In genomic region chr15:51341366-51342248, GRCh38 we compare ENCODE assay signal across 8 cellular contexts. TPM values are rescaled to one million over a fixed set of nuclear protein-coding genes. Genes with fewer than 3 reads are reported as not detected.
DNase-seq lines count a peak whose midpoint lies in the region; ATAC-seq and TF ChIP-seq lines count a peak whose summit lies in the region.

GLDN (plus strand) TSS chr15:51341655; CDS start chr15:51341685, 30 bp downstream.

- peaks cover 11% of the 10 kb centered on the region for H3K27me3 ChIP-seq in BJ (ENCODE audit: control insufficient read depth, insufficient read depth, low read length)
- peaks cover 57% of the 10 kb centered on the region for H3K27me3 ChIP-seq in foreskin keratinocyte
- no peaks in the 10 kb centered on the region for H3K27me3 ChIP-seq in CD4-positive, alpha-beta memory T cell (ENCODE audit: insufficient read depth, low read length)

- no peak within 1 kb of the TSS for H3K27ac Mint-ChIP-seq in nephron
- no peak within 1 kb of the TSS for H3K27ac Mint-ChIP-seq in CD4-positive, alpha-beta memory T cell

- H3K4me1 ChIP-seq in foreskin keratinocyte = no peaks in the 10 kb centered on the region
- no peaks in the 10 kb centered on the region for H3K4me1 ChIP-seq in CD4-positive, alpha-beta memory T cell (ENCODE audit: insufficient read depth, low read length)

- peak; percentile 60 for ATAC-seq in foreskin keratinocyte
- ATAC-seq in HG02981 (IDR thresholded peaks at IDR 0.05; ENCODE audit: unreplicated experiment) = no peak

- H3K4me3 ChIP-seq in BJ (ENCODE audit: low read depth, low read length) = peak within 1 kb of the TSS; percentile 23
- H3K4me3 ChIP-seq in CD4-positive, alpha-beta memory T cell (ENCODE audit: low read length in 2 of 2) = no peak within 1 kb of the TSS

- TF ChIP-seq CTCF in BJ (IDR thresholded peaks at IDR 0.05; ENCODE audit: insufficient read depth, low read depth, low read length) = no peak
- TF ChIP-seq CTCF in foreskin keratinocyte (conservative IDR thresholded peaks at IDR 0.05) = no peak
- no peak for TF ChIP-seq CTCF in nephron (IDR thresholded peaks at IDR 0.05; ENCODE audit: unreplicated experiment in 3 of 3)
- TF ChIP-seq CTCF in GM20000 (IDR thresholded peaks at IDR 0.05; ENCODE audit: extremely low read depth, missing control alignments) = no peak

- no peaks in the 10 kb centered on the region for H3K36me3 ChIP-seq in BJ (ENCODE audit: control insufficient read depth, insufficient read depth, low read length)
- no peaks in the 10 kb centered on the region for H3K36me3 ChIP-seq in CD4-positive, alpha-beta memory T cell (ENCODE audit: insufficient read depth, low read length)

- H3K4me3 Mint-ChIP-seq in nephron = peak within 1 kb of the TSS; percentile 39 to 71 (median 64)
- H3K4me3 Mint-ChIP-seq in CD4-positive, alpha-beta memory T cell = peak within 1 kb of the TSS in 1 of 8 donors; percentile 23

- H3K27me3 Mint-ChIP-seq in nephron (ENCODE audit: low read depth) = peaks cover 69% of the 10 kb centered on the region
- peaks cover 4 to 7% of the 10 kb centered on the region in 2 donors for H3K27me3 Mint-ChIP-seq in CD4-positive, alpha-beta memory T cell

- intact Hi-C loops in CD4-positive, alpha-beta memory T cell (cut with micrococcal nuclease) = no loop called here

- H3K9me3 Mint-ChIP-seq in nephron = no peaks in the 10 kb centered on the region
- H3K9me3 Mint-ChIP-seq in CD4-positive, alpha-beta memory T cell = peaks cover 0 to 2% (median 0%) of the 10 kb centered on the region in 8 donors

- no peak for DNase-seq in BJ (ENCODE audit: low read depth)
- DNase-seq in NCI-H526 (lab: John Stamatoyannopoulos, UW) = peak; percentile 21 to 75
- DNase-seq in foreskin keratinocyte = no peak
- DNase-seq in CD4-positive, alpha-beta memory T cell = no peak
- DNase-seq in activated CD4-positive, CD25-positive, alpha-beta regulatory T cell treated with anti-CD3 and anti-CD28 coated beads, Interleukin-2, amount 50 U/mL, for 72 hours = no peak
- DNase-seq in GM20000 (ENCODE audit: low spot score) = no peak

- no peaks in the 10 kb centered on the region for H3K4me1 Mint-ChIP-seq in nephron
- no peaks in the 10 kb centered on the region for H3K4me1 Mint-ChIP-seq in CD4-positive, alpha-beta memory T cell

- no peaks in the 10 kb centered on the region for H3K9me3 ChIP-seq in CD4-positive, alpha-beta memory T cell (ENCODE audit: control insufficient read depth in 1 of 2, low read length in 2 of 2)

- POLR2A ChIA-PET in BJ (lab: Charles Lee) = no interaction called here
- POLR2A ChIA-PET in CD4-positive, alpha-beta memory T cell (lab: Charles Lee; ENCODE audit: partially characterized antibody) = no interaction called here

- H3K36me3 Mint-ChIP-seq in nephron (ENCODE audit: low read depth) = no peaks in the 10 kb centered on the region
- no peaks in the 10 kb centered on the region for H3K36me3 Mint-ChIP-seq in CD4-positive, alpha-beta memory T cell

- CTCF ChIA-PET in BJ (lab: Yijun Ruan, JAX) = interaction anchor here (1.0 kb wide), 1 partner anchor 39 kb away, joined by 3 read pairs; no protein-coding TSS in a partner anchor
- CTCF ChIA-PET in CD4-positive, alpha-beta memory T cell (lab: Charles Lee; ENCODE audit: partially characterized antibody) = no interaction called here

- H3K27ac ChIP-seq in foreskin keratinocyte = no peak within 1 kb of the TSS
- H3K27ac ChIP-seq in CD4-positive, alpha-beta memory T cell (ENCODE audit: low read depth, low read length) = no peak within 1 kb of the TSS

RNA-seq across cellular contexts. Expression of gene GLDN, which starts in this region (rescaled TPM):
- 0.21 and 0.37 TPM in 2 replicates for polyA plus RNA-seq in BJ (2011; rRNA removed)
- 0.43 and 0.46 TPM in 2 replicates for polyA minus RNA-seq in BJ (2011; rRNA and poly(A)+ RNA removed)
- total RNA-seq in foreskin keratinocyte = not detected in 2 replicates
- not detected in 2 replicates for polyA plus RNA-seq in foreskin keratinocyte
- not detected for total RNA-seq in CD4-positive, alpha-beta memory T cell
- not detected for polyA plus RNA-seq in CD4-positive, alpha-beta memory T cell

Comparison
In these comparisons a context has a peak if more than half of its experiments do, and no peak if none do; other contexts are left out.
1. Peak in ATAC-seq in foreskin keratinocyte; RNA of the gene not detected or under 1 TPM.
2. DNase-seq: peak in NCI-H526 (2 of 2); none in BJ (single experiment), foreskin keratinocyte (0 of 2), CD4-positive, alpha-beta memory T cell (0 of 5), activated CD4-positive, CD25-positive, alpha-beta regulatory T cell treated with anti-CD3 and anti-CD28 coated beads, Interleukin-2, amount 50 U/mL, for 72 hours (single experiment) and GM20000 (single experiment).